In genomic region chr12:127162902-127163301, GRCh38 we compare ENCODE assay signal across 10 cellular contexts.
A peak's percentile ranks its signal among the peaks of the same experiment; 100 is the strongest.
DNase-seq lines count a peak whose midpoint lies in the region; ATAC-seq and TF ChIP-seq lines count a peak whose summit lies in the region.
"Had no signal": no experiment of that assay in that cellular context is flagged by ENCODE, and none has a peak within 500 bp of the region (broad histone marks: within the 10 kb centered on the region; RNA-seq: fewer than 3 reads in every experiment).

No MANE protein-coding gene starts in this region.

- POLR2A ChIA-PET in IMR-90 (lab: Charles Lee; ENCODE audit: unreplicated experiment): no interaction called here

- no peak overlapping the region for H3K14ac ChIP-seq in IMR-90 (replicated peaks; ENCODE audit: low read depth, low read length)

- intact Hi-C loops in IMR-90 (cut with micrococcal nuclease): no loop called here

- no peak for TF ChIP-seq RAD21 in IMR-90 (IDR thresholded peaks at IDR 0.05; ENCODE audit: low read length)

- H3K4me1 ChIP-seq in IMR-90 (ENCODE audit: control insufficient read depth, insufficient read depth, low read length) (no peaks in the 10 kb centered on the region), mesendoderm (ENCODE audit: control insufficient read depth, low read depth, low read length) (no peaks in the 10 kb centered on the region)

- no peak for TF ChIP-seq POLR2A in IMR-90 (IDR thresholded peaks at IDR 0.05; ENCODE audit: low read depth, low read length)

- H4K5ac ChIP-seq in IMR-90 (ENCODE audit: low read depth, low read length) (no peak overlapping the region), mesendoderm (ENCODE audit: low read length) (no peak overlapping the region)

- CTCF ChIA-PET in IMR-90 (lab: Yijun Ruan, JAX): no interaction called here

- dilution Hi-C loops in IMR-90 (cut with HindIII; ENCODE audit: low sequenced_read_pairs, unreplicated experiment): no loop called here

- H2BK15ac ChIP-seq in IMR-90 (ENCODE audit: low read depth, low read length) (peak overlapping the region; percentile 78; the same call in 1 of the 3 replicates), mesendoderm (replicated peaks; ENCODE audit: low read depth) (no peak overlapping the region)

- H2BK5ac ChIP-seq in IMR-90 (ENCODE audit: low read depth, low read length, poor library complexity, severe bottlenecking) (no peak overlapping the region), mesendoderm (ENCODE audit: low read length) (no peak overlapping the region)

- no peak overlapping the region for H2AFZ ChIP-seq in IMR-90 (replicated peaks; ENCODE audit: low read length, poor library complexity)

- no peak overlapping the region for H3K4ac ChIP-seq in IMR-90 (ENCODE audit: low read depth, low read length)
- H3K4ac ChIP-seq in mesendoderm (ENCODE audit: low read depth, low read length): no peak overlapping the region

- H3K79me1 ChIP-seq in IMR-90 (ENCODE audit: low read depth in 1 of 2, low read length in 2 of 2) (no peaks in the 10 kb centered on the region), mesendoderm (ENCODE audit: low read length) (no peaks in the 10 kb centered on the region)

- H3K4me3 ChIP-seq in IMR-90 (ENCODE audit: insufficient read depth, low read depth, low read length) (no peak overlapping the region), skin epidermis (no peak overlapping the region), mesendoderm (ENCODE audit: low read length) (no peak overlapping the region)
- H3K4me3 ChIP-seq: lung, SK-N-MC had no signal

- H4K8ac ChIP-seq in IMR-90 (ENCODE audit: low read depth in 2 of 2, low read length in 2 of 2) (no peak overlapping the region), mesendoderm (ENCODE audit: low read depth, low read length) (no peak overlapping the region)

- no peak overlapping the region for H2AK9ac ChIP-seq in IMR-90 (replicated peaks; ENCODE audit: low read depth, low read length, poor library complexity)

- H3K9ac ChIP-seq in IMR-90 (ENCODE audit: low read depth, low read length) (no peak overlapping the region), mesendoderm (ENCODE audit: low read length) (no peak overlapping the region)

- peak; percentile 62 for ATAC-seq in GM21529 (IDR thresholded peaks at IDR 0.05; ENCODE audit: unreplicated experiment)
- no peak for ATAC-seq in IMR-90 (ENCODE audit: low read depth)
- ATAC-seq in activated naive CD4-positive, alpha-beta T cell treated with anti-CD3 and anti-CD28 coated beads, Interleukin-2, amount 50 U/mL, for 72 hours: peak; percentile 88 to 91

- no peaks in the 10 kb centered on the region for H3K9me3 Mint-ChIP-seq in activated naive CD4-positive, alpha-beta T cell treated with anti-CD3 and anti-CD28 coated beads, Interleukin-2, amount 50 U/mL, for 72 hours

- no peak overlapping the region for H3K23ac ChIP-seq in IMR-90 (ENCODE audit: low read depth, low read length)
- H3K23ac ChIP-seq in mesendoderm (ENCODE audit: low read length): no peak overlapping the region

- peak overlapping the region; percentile 59 to 88 for H3K27ac Mint-ChIP-seq in activated naive CD4-positive, alpha-beta T cell treated with anti-CD3 and anti-CD28 coated beads, Interleukin-2, amount 50 U/mL, for 72 hours

- no peak for TF ChIP-seq CTCF in IMR-90 (conservative IDR thresholded peaks at IDR 0.05; ENCODE audit: low read depth, low read length)

- H2BK120ac ChIP-seq in IMR-90 (ENCODE audit: low read depth, low read length) (peak overlapping the region; percentile 52; the same call in 1 of the 2 replicates), mesendoderm (ENCODE audit: low read depth, low read length) (no peak overlapping the region)

- H3K18ac ChIP-seq in IMR-90 (ENCODE audit: low read depth, low read length): no peak overlapping the region
- no peak overlapping the region for H3K18ac ChIP-seq in mesendoderm (ENCODE audit: low read length)

- DNase-seq in IMR-90 (peak; percentile 53), mesendoderm (no peak), cerebellum (ENCODE audit: low spot score) (no peak), NCI-H146 (lab: John Stamatoyannopoulos, UW) (no peak), NOMO-1 treated with dmso at 0.1 percent for 144 hours (lab: John Stamatoyannopoulos, UW; ENCODE audit: unreplicated experiment) (no peak)
- peak in 1 of 2 donors; percentile 17 for DNase-seq in activated naive CD4-positive, alpha-beta T cell treated with anti-CD3 and anti-CD28 coated beads, Interleukin-2, amount 50 U/mL, for 72 hours (ENCODE audit: low spot score in 2 of 2)

- H3K4me2 ChIP-seq in IMR-90 (ENCODE audit: low read depth, low read length): no peak overlapping the region
- H3K4me2 ChIP-seq in mesendoderm (ENCODE audit: low read length): no peak overlapping the region

- no peak overlapping the region for H4K91ac ChIP-seq in IMR-90 (ENCODE audit: insufficient read depth, low read depth, low read length)

- H3K36me3 ChIP-seq in IMR-90 (ENCODE audit: control insufficient read depth, insufficient read depth, low read length) (no peaks in the 10 kb centered on the region), mesendoderm (ENCODE audit: control insufficient read depth, insufficient read depth, low read length) (no peaks in the 10 kb centered on the region)

- H3K27ac ChIP-seq in IMR-90 (ENCODE audit: insufficient read depth, low read length) (no peak overlapping the region), skin epidermis (peak overlapping the region in 12 of 21 experiments; percentile 18 to 86 (median 50)), mesendoderm (ENCODE audit: low read depth, low read length) (no peak overlapping the region)
- H3K27ac ChIP-seq: SK-N-MC had no signal

- H2AK5ac ChIP-seq in IMR-90 (ENCODE audit: low read depth, low read length): no peak overlapping the region
- H2AK5ac ChIP-seq in mesendoderm (ENCODE audit: low read length): no peak overlapping the region

- H3K56ac ChIP-seq in IMR-90 (ENCODE audit: extremely low read depth, insufficient read depth, low read length): no peak overlapping the region
- no peak overlapping the region for H3K56ac ChIP-seq in mesendoderm (ENCODE audit: low read length)

- no CpG with 5 or more reads among the region's 1 CpG for WGBS in IMR-90 (ENCODE audit: extremely low coverage in 2 of 2, insufficient read length in 1 of 2), 2 experiments
- no CpG with 5 or more reads among the region's 1 CpG for WGBS in mesendoderm (ENCODE audit: extremely low coverage, insufficient coverage, low lambda C conversion rate)

- H3K27me3 ChIP-seq in IMR-90 (ENCODE audit: control insufficient read depth, insufficient read depth, low read length) (no peaks in the 10 kb centered on the region), mesendoderm (ENCODE audit: insufficient read depth, low read length, poor library complexity) (no peaks in the 10 kb centered on the region)

- H3K9me1 ChIP-seq in IMR-90 (ENCODE audit: insufficient read depth, low read length): no peaks in the 10 kb centered on the region

- H3K9me3 ChIP-seq in IMR-90 (ENCODE audit: control insufficient read depth, insufficient read depth, low read length): peaks cover 2% of the 10 kb centered on the region; the same call in 1 of the 2 replicates

- H2BK20ac ChIP-seq in IMR-90 (ENCODE audit: low read depth, low read length): no peak overlapping the region

- no peaks in the 10 kb centered on the region for H3K36me3 Mint-ChIP-seq in activated naive CD4-positive, alpha-beta T cell treated with anti-CD3 and anti-CD28 coated beads, Interleukin-2, amount 50 U/mL, for 72 hours

- H3K79me2 ChIP-seq in mesendoderm (ENCODE audit: control insufficient read depth, insufficient read depth, low read length): no peaks in the 10 kb centered on the region

- BruUV-seq in IMR-90 (replicated peaks; lab: Mats Ljungman, UMichigan): no TSS peak

- no peaks in the 10 kb centered on the region for H4K20me1 ChIP-seq in IMR-90 (ENCODE audit: insufficient read depth, low read length)

- in situ Hi-C loops in IMR-90 (cut with MboI; ENCODE audit: low sequenced_read_pairs): no loop called here

TF ChIP-seq in IMR-90, 13 proteins besides CTCF, POLR2A, EP300 and RAD21:
- 0 out of 2 replicates have a peak, but pooled peaks have one; percentile 6 for TF ChIP-seq FOS (IDR thresholded peaks at IDR 0.05; ENCODE audit: low read depth, low read length)
- TF ChIP-seq RFX5 (IDR thresholded peaks at IDR 0.05; ENCODE audit: low read depth, low read length): no peak
- TF ChIP-seq MAZ (IDR thresholded peaks at IDR 0.05; ENCODE audit: borderline replicate concordance, low read depth, low read length): no peak
- TF ChIP-seq NFE2L2 (IDR thresholded peaks at IDR 0.05; ENCODE audit: low read depth, low read length): no peak
TF ChIP-seq in IMR-90: peak in this region for 1.

Comparison
In these comparisons a context has a peak if more than half of its experiments do, and no peak if none do; other contexts are left out.
1. H3K27ac ChIP-seq: peak in skin epidermis (12 of 21); none in IMR-90 (single experiment) and mesendoderm (single experiment).